7 cellular contexts compared by ENCODE assay signal in the genomic region with DNA sequence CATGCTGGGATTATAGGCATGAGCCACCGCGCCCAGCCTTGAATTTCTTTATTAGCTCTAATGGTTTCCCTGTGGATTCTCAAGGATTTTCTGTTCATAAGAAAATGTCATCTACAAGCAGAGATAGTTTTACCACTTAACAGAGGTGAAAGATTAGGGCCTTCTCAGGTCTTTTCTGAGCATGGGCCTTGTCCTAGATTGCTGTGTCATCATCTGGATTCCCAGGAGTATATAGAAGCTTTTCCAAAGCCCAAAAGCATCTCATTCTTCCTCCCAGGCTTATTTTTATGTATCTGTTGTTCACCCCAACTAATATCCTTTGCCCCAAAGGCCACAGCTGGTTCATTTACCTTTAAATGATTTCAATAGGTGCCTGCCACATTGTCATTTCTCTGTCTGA.
"Had no signal": no experiment of that assay in that cellular context is flagged by ENCODE, and none has a peak within 500 bp of the region (broad histone marks: within the 10 kb centered on the region; RNA-seq: fewer than 3 reads in every experiment).

No MANE protein-coding gene starts in this region.

- H3K9ac ChIP-seq: KMS-11 had no signal

- FAIRE-seq: HepG2, HTR-8/SVneo had no signal

- H3K4me2 ChIP-seq: KMS-11 had no signal

- H3K27ac ChIP-seq: HL-60, KMS-11 had no signal

- DNase-seq: IMR-90, KBM-7, KG1 had no signal
